Comparison of ENCODE assay signal across 1 cellular context in the genomic region with DNA sequence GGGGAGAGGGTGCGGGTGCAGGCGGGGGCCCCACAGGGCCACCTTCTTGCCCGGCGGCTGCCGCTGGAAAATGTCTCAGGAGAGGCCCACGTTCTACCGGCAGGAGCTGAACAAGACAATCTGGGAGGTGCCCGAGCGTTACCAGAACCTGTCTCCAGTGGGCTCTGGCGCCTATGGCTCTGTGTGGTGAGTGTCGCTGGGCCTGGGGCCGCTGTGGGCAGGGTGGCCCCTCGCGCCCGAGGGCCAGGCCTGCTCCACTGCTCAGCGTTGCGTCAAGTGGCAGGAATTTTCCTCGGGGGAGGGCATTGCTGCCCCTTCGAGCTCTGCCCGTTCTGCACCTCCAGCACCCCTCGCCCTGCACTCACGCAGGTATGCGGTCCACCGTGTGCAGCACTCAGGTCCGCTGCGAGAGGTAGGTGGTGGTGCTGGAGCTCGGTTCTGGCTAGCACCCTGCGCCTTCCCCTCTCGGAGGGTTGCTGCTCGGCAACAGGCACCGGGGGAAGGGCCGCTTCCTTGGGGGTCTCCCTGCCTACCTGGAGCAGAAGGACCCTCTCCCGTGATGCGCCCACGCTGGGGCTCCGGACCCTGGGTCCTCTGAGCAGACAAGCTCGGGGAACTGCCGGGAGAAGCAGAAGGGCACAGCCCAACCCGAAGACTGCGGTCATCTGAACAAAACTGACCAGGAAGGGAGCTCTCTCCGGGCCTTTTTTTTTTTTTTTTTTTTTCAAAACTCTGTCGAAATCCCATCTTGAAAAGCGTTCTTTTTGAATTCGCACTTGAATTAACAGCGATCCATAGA.
TF ChIP-seq lines count a peak whose summit lies in the region.

No MANE protein-coding gene starts in this region.

TF ChIP-seq in GM12878, 131 proteins besides CTCF, POLR2A, EP300 and RAD21 (continued from another document):
- TF ChIP-seq ASH2L (IDR thresholded peaks at IDR 0.05; ENCODE audit: borderline replicate concordance, low read depth) (0 out of 2 replicates have a peak, but pooled peaks have one; percentile 41), NR2F1 (conservative IDR thresholded peaks at IDR 0.05) (0 out of 2 replicates have a peak, but pooled peaks have one; percentile 26), NBN (IDR thresholded peaks at IDR 0.05) (0 out of 2 replicates have a peak, but pooled peaks have one; percentile 22), ZNF207 (IDR thresholded peaks at IDR 0.05; ENCODE audit: borderline replicate concordance) (no peak), BACH1 (IDR thresholded peaks at IDR 0.05; ENCODE audit: borderline replicate concordance) (no peak)
- TF ChIP-seq, protein P1, sequence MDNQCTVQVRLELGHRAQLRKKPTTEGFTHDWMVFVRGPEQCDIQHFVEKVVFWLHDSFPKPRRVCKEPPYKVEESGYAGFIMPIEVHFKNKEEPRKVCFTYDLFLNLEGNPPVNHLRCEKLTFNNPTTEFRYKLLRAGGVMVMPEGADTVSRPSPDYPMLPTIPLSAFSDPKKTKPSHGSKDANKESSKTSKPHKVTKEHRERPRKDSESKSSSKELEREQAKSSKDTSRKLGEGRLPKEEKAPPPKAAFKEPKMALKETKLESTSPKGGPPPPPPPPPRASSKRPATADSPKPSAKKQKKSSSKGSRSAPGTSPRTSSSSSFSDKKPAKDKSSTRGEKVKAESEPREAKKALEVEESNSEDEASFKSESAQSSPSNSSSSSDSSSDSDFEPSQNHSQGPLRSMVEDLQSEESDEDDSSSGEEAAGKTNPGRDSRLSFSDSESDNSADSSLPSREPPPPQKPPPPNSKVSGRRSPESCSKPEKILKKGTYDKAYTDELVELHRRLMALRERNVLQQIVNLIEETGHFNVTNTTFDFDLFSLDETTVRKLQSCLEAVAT (IDR thresholded peaks at IDR 0.05): 0 out of 2 replicates have a peak, but pooled peaks have one; percentile 54
- TF ChIP-seq, protein P2, sequence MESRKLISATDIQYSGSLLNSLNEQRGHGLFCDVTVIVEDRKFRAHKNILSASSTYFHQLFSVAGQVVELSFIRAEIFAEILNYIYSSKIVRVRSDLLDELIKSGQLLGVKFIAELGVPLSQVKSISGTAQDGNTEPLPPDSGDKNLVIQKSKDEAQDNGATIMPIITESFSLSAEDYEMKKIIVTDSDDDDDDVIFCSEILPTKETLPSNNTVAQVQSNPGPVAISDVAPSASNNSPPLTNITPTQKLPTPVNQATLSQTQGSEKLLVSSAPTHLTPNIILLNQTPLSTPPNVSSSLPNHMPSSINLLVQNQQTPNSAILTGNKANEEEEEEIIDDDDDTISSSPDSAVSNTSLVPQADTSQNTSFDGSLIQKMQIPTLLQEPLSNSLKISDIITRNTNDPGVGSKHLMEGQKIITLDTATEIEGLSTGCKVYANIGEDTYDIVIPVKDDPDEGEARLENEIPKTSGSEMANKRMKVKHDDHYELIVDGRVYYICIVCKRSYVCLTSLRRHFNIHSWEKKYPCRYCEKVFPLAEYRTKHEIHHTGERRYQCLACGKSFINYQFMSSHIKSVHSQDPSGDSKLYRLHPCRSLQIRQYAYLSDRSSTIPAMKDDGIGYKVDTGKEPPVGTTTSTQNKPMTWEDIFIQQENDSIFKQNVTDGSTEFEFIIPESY (IDR thresholded peaks at IDR 0.05): no peak
